In genomic region chr5:137753986-137754235, GRCh38 we compare ENCODE assay signal across 8 cellular contexts. TPM values are rescaled to one million over a fixed set of nuclear protein-coding genes. Genes with fewer than 3 reads are reported as not detected.
A peak's percentile ranks its signal among the peaks of the same experiment; 100 is the strongest.
DNase-seq lines count a peak whose midpoint lies in the region; ATAC-seq and TF ChIP-seq lines count a peak whose summit lies in the region.

No MANE protein-coding gene starts in this region.

- no peaks in the 10 kb centered on the region for H3K9me3 ChIP-seq in liver (ENCODE audit: control insufficient read depth in 4 of 4, low read length in 3 of 4)
- H3K9me3 ChIP-seq in transverse colon, result no peaks in the 10 kb centered on the region

- H3K4me3 ChIP-seq in astrocyte of the cerebellum (ENCODE audit: low read depth, low read length) (peak overlapping the region; percentile 94), liver (ENCODE audit: low read depth in 1 of 3, low read length in 3 of 3) (peak overlapping the region; percentile 73 to 79 (median 73)), transverse colon (peak overlapping the region; percentile 61 to 92 (median 72))

- under 1% methylated on average over 21 of the region's 21 CpGs for WGBS in liver
- 0% methylated on average over 20 of the region's 21 CpGs; no CpG with 5 or more reads in 1 of the 2 donors for WGBS in transverse colon (ENCODE audit: low coverage in 1 of 2), 2 donors

- TF ChIP-seq CTCF in 22Rv1 (IDR thresholded peaks at IDR 0.05) (no peak), astrocyte of the cerebellum (IDR thresholded peaks at IDR 0.05; ENCODE audit: low read depth, low read length, missing control alignments) (no peak), liver (IDR thresholded peaks at IDR 0.05; ENCODE audit: low read depth, low read length, missing input control) (no peak), transverse colon (IDR thresholded peaks at IDR 0.05) (no peak), GM13976 (IDR thresholded peaks at IDR 0.05; ENCODE audit: borderline replicate concordance, control extremely low read depth, extremely low read depth, insufficient read depth, missing control alignments) (no peak)

- ATAC-seq in GM19324 (IDR thresholded peaks at IDR 0.05; ENCODE audit: low FRiP score, unreplicated experiment) (peak; percentile 21), HG03378 (IDR thresholded peaks at IDR 0.05; ENCODE audit: unreplicated experiment) (peak; percentile 16)

- TF ChIP-seq RAD21 in liver (IDR thresholded peaks at IDR 0.05), result no peak

- no peak for TF ChIP-seq EP300 in transverse colon (IDR thresholded peaks at IDR 0.05; ENCODE audit: low read depth)

- H3K36me3 ChIP-seq in liver (ENCODE audit: control insufficient read depth in 4 of 4, insufficient read depth in 3 of 4, low read depth in 1 of 4, low read length in 3 of 4) (no peaks in the 10 kb centered on the region), transverse colon (no peaks in the 10 kb centered on the region)

- intact Hi-C loops in transverse colon (cut with DNase I; ENCODE audit: low total_unique reads), result no loop called here

- H3K27me3 ChIP-seq in liver (ENCODE audit: control insufficient read depth in 4 of 4, insufficient read depth in 4 of 4, low read length in 3 of 4), result no peaks in the 10 kb centered on the region
- no peaks in the 10 kb centered on the region for H3K27me3 ChIP-seq in transverse colon

- H3K9ac ChIP-seq in liver (ENCODE audit: low read depth in 1 of 2, low read length in 2 of 2), result peak overlapping the region; percentile 93 to 95

- DNase-seq in astrocyte of the cerebellum (ENCODE audit: low read depth) (no peak), transverse colon (no peak), dermis blood vessel endothelial cell (no peak), GM13976 (ENCODE audit: low spot score) (no peak)

- H3K4me1 ChIP-seq in liver (ENCODE audit: control insufficient read depth in 4 of 4, insufficient read depth in 4 of 4, low read length in 3 of 4), result peaks cover 3 to 25% (median 15%) of the 10 kb centered on the region in 4 donors
- peaks cover 22 to 43% (median 37%) of the 10 kb centered on the region in 4 donors for H3K4me1 ChIP-seq in transverse colon

- in situ Hi-C loops in astrocyte of the cerebellum (cut with HindIII; ENCODE audit: low sequenced_read_pairs) (no loop called here), transverse colon (cut with MboI; ENCODE audit: low pct_ligation_motif_present in 1 of 4, low pct_unique_long_range_greater_than_20kb in 1 of 4, low sequenced_read_pairs in 3 of 4) (no loop called here), GM13976 (cut with MboI; ENCODE audit: low sequenced_read_pairs, unreplicated experiment) (no loop called here)

- H3K27ac ChIP-seq in 22Rv1 (peak overlapping the region; percentile 98), liver (ENCODE audit: low read depth in 1 of 2, low read length in 2 of 2) (peak overlapping the region; percentile 99 to 100), transverse colon (peak overlapping the region; percentile 96 to 100 (median 98))

- TF ChIP-seq POLR2A in transverse colon (IDR thresholded peaks at IDR 0.05), result no peak

TF ChIP-seq in liver, 16 proteins besides CTCF, POLR2A, EP300 and RAD21:
- TF ChIP-seq YY1 (IDR thresholded peaks at IDR 0.05) (peak; percentile 79), TAF1 (conservative IDR thresholded peaks at IDR 0.05) (no peak)
TF ChIP-seq in liver: peak in this region for 1.

RNA-seq across cellular contexts. Expression of gene HNRNPA0, which starts 0.3 kb away (rescaled TPM):
- 10 to 100 TPM in 1 of 2 donors, 1 to 10 TPM in 1; 4.9 to 12.9 TPM for total RNA-seq in liver
- polyA plus RNA-seq in liver, result 10 to 100 TPM in 1 of 2 donors, 1 to 10 TPM in 1; 1.8 to 10.2 TPM
- 10 to 100 TPM in 1 of 4 donors, 1 to 10 TPM in 3; 6.0 to 10.8 (median 9.0) TPM for total RNA-seq in transverse colon
- total RNA-seq in dermis blood vessel endothelial cell, result 11.1 and 12.0 TPM in 2 replicates

RNA-seq across cellular contexts. Expression of gene KLHL3, which starts 18.0 kb away (rescaled TPM):
- total RNA-seq in liver, result 1 to 10 TPM; 5.0 to 8.8 TPM
- 1 to 10 TPM in 1 of 2 donors, under 1 TPM in 1; 0.91 to 2.3 TPM for polyA plus RNA-seq in liver
- total RNA-seq in transverse colon, result 1 to 10 TPM in 3 of 4 donors, under 1 TPM in 1; 0.75 to 4.4 (median 2.6) TPM
- 21.1 and 32.6 TPM in 2 replicates for total RNA-seq in dermis blood vessel endothelial cell
